Comparison of ENCODE assay signal across 8 cellular contexts in genomic region chr11:110763249-110764011, GRCh38. TPM values are rescaled to one million over a fixed set of nuclear protein-coding genes. Genes with fewer than 3 reads are reported as not detected.
DNase-seq lines count a peak whose midpoint lies in the region; TF ChIP-seq lines count a peak whose summit lies in the region.
"Had no signal": no experiment of that assay in that cellular context is flagged by ENCODE, and none has a peak within 500 bp of the region (broad histone marks: within the 10 kb centered on the region; RNA-seq: fewer than 3 reads in every experiment).

No MANE protein-coding gene starts in this region.

- H3K36me3 Mint-ChIP-seq in CD14-positive monocyte = no peaks in the 10 kb centered on the region

- H3K27me3 ChIP-seq in subcutaneous abdominal adipose tissue (ENCODE audit: control insufficient read depth in 5 of 5, insufficient read depth in 4 of 5, low read length in 5 of 5) = no peaks in the 10 kb centered on the region

- no peaks in the 10 kb centered on the region for H3K36me3 ChIP-seq in subcutaneous abdominal adipose tissue (ENCODE audit: control insufficient read depth in 5 of 5, insufficient read depth in 5 of 5, low read length in 5 of 5)

- H3K9me3 Mint-ChIP-seq in CD14-positive monocyte = peaks cover 0 to 2% (median 0%) of the 10 kb centered on the region in 7 donors
- H3K9me3 Mint-ChIP-seq: activated CD4-positive, alpha-beta memory T cell treated with anti-CD3 and anti-CD28 coated beads, Interleukin-2, amount 10 ng/mL, durations not matched to agents 7 days and 5 days had no signal

- H3K27ac Mint-ChIP-seq in CD14-positive monocyte = peak overlapping the region in 1 of 7 donors; percentile 36
- H3K27ac Mint-ChIP-seq: activated CD4-positive, alpha-beta memory T cell treated with anti-CD3 and anti-CD28 coated beads, Interleukin-2, amount 10 ng/mL, durations not matched to agents 7 days and 5 days had no signal

- peak overlapping the region in 1 of 5 donors; percentile 21 for H3K4me3 ChIP-seq in subcutaneous abdominal adipose tissue (ENCODE audit: low read depth in 1 of 5, low read length in 5 of 5)

- peaks cover 5% of the 10 kb centered on the region for H3K4me1 Mint-ChIP-seq in CD14-positive monocyte
- H3K4me1 Mint-ChIP-seq: activated CD4-positive, alpha-beta memory T cell treated with anti-CD3 and anti-CD28 coated beads, Interleukin-2, amount 10 ng/mL, durations not matched to agents 7 days and 5 days had no signal

- DNase-seq in GM04504 (ENCODE audit: low read depth) = peak; percentile 7
- DNase-seq in SK-MEL-5 (ENCODE audit: low read depth, low spot score) = peak; percentile 25
- DNase-seq in foreskin melanocyte = peak; percentile 39
- DNase-seq in CD14-positive monocyte (ENCODE audit: low spot score) = no peak
- no peak for DNase-seq in NCI-H345 (lab: John Stamatoyannopoulos, UW)
- no peak for DNase-seq in effector CD4-positive, alpha-beta T cell
- DNase-seq: activated CD4-positive, alpha-beta memory T cell treated with anti-CD3 and anti-CD28 coated beads, Interleukin-2, amount 10 ng/mL, durations not matched to agents 7 days and 5 days had no signal

- peak overlapping the region in 1 of 5 donors; percentile 32 for H3K9ac ChIP-seq in subcutaneous abdominal adipose tissue (ENCODE audit: low read length in 5 of 5)

- no peaks in the 10 kb centered on the region for H3K9me3 ChIP-seq in subcutaneous abdominal adipose tissue (ENCODE audit: control insufficient read depth in 5 of 5, low read length in 5 of 5)

- H3K27me3 Mint-ChIP-seq in CD14-positive monocyte (ENCODE audit: low read depth in 3 of 3) = peaks cover 0 to 3% (median 0%) of the 10 kb centered on the region in 3 donors

- TF ChIP-seq CTCF in CD14-positive monocyte (IDR thresholded peaks at IDR 0.05) = no peak

- H3K27ac ChIP-seq in subcutaneous abdominal adipose tissue (ENCODE audit: low read depth, low read length) = peak overlapping the region; percentile 84

- in situ Hi-C loops in SK-MEL-5 (cut with HindIII; ENCODE audit: low pct_unique_long_range_greater_than_20kb, low sequenced_read_pairs) = no loop called here

- intact Hi-C loops in CD14-positive monocyte (cut with micrococcal nuclease) = no loop called here

- peaks cover 0 to 21% (median 14%) of the 10 kb centered on the region in 5 donors for H3K4me1 ChIP-seq in subcutaneous abdominal adipose tissue (ENCODE audit: control insufficient read depth in 5 of 5, insufficient read depth in 5 of 5, low read length in 5 of 5)

- H3K4me3 Mint-ChIP-seq in CD14-positive monocyte = no peak overlapping the region
- H3K4me3 Mint-ChIP-seq: activated CD4-positive, alpha-beta memory T cell treated with anti-CD3 and anti-CD28 coated beads, Interleukin-2, amount 10 ng/mL, durations not matched to agents 7 days and 5 days had no signal

RNA-seq across cellular contexts. Expression of gene ARHGAP20, which starts 51.2 kb away (rescaled TPM):
- total RNA-seq in SK-MEL-5 (2014; rRNA removed; shearing (Covaris generic)) = not detected in 2 replicates
- 0.11 and 0.19 TPM in 2 replicates for polyA plus RNA-seq in SK-MEL-5 (2015; cell fraction: cytosol; rRNA removed)
- not detected in 2 replicates for polyA plus RNA-seq in SK-MEL-5 (2015; cell fraction: nucleus; rRNA removed)
- not detected for polyA plus RNA-seq in CD14-positive monocyte

Comparison
In these comparisons a context has a peak if more than half of its experiments do, and no peak if none do; other contexts are left out.
1. DNase-seq: peak in GM04504 (single experiment), SK-MEL-5 (single experiment) and foreskin melanocyte (single experiment); none in CD14-positive monocyte (single experiment), NCI-H345 (single experiment) and effector CD4-positive, alpha-beta T cell (single experiment).